ENCODE assay signal across 24 cellular contexts in the genomic region with DNA sequence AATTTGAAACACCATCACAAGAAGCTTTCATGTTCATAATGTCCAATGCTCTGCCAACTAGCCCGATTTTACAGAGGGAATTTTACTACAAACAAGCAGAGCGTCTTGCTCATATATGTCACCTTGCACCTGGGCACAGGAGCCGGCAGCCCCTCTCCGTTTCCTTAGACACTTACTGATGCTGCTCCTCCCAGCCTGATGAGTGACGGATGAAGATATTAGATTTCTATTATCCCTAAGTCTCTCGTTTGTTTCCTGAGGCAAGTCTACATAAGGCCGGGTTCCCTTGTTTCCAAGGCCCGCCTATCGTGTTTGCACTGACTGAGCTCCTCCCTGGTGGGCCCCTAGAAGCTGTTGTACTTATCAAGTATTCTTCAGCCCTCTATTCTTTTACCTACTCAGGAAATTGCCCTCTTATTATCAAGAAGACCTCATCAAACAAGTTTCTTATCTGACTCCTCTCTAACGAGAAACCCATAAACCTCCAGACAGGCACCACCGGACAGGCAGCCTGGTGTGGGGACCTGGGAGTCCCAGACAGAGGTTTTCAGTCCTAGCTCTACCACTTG. TPM values are rescaled to one million over a fixed set of nuclear protein-coding genes. Genes with fewer than 3 reads are reported as not detected.
DNase-seq lines count a peak whose midpoint lies in the region; ATAC-seq and TF ChIP-seq lines count a peak whose summit lies in the region.
"Had no signal": no experiment of that assay in that cellular context is flagged by ENCODE, and none has a peak within 500 bp of the region (broad histone marks: within the 10 kb centered on the region; RNA-seq: fewer than 3 reads in every experiment).

No MANE protein-coding gene starts in this region.

- no peaks in the 10 kb centered on the region for H3K27me3 ChIP-seq in right cardiac atrium (ENCODE audit: control insufficient read depth, insufficient read depth)
- no peaks in the 10 kb centered on the region for H3K27me3 ChIP-seq in mucosa of rectum (ENCODE audit: control insufficient read depth in 2 of 2, insufficient read depth in 2 of 2, low read length in 2 of 2)
- no peaks in the 10 kb centered on the region for H3K27me3 ChIP-seq in aorta (ENCODE audit: control insufficient read depth in 1 of 2, insufficient read depth in 2 of 2, low read length in 1 of 2)
- H3K27me3 ChIP-seq: heart right ventricle had no signal

- peak overlapping the region in 4 of 5 experiments; percentile 0 to 61 (median 8) for H3K27ac Mint-ChIP-seq in brain
- H3K27ac Mint-ChIP-seq: activated T-cell treated with anti-CD3 and anti-CD28 coated beads, Interleukin-2, amount 50 U/mL, for 24 hours; stimulated activated naive CD8-positive, alpha-beta T cell treated with anti-CD3 and anti-CD28 coated beads, Interleukin-15, Interleukin-2, amounts not matched to agents 100 ng/mL and 50 ng/mL, for 24 hours had no signal

- TF ChIP-seq CTCF in brain (conservative IDR thresholded peaks at IDR 0.05): no peak

- H3K4me1 ChIP-seq in right cardiac atrium (ENCODE audit: control insufficient read depth, insufficient read depth, low read length): peaks cover 21% of the 10 kb centered on the region
- peaks cover 64 to 81% of the 10 kb centered on the region in 2 donors for H3K4me1 ChIP-seq in mucosa of rectum (ENCODE audit: control insufficient read depth in 2 of 2, insufficient read depth in 2 of 2, low read length in 2 of 2)
- peaks cover 0 to 7% of the 10 kb centered on the region in 2 donors for H3K4me1 ChIP-seq in aorta (ENCODE audit: control insufficient read depth in 1 of 2, insufficient read depth in 2 of 2, low read length in 2 of 2)
- H3K4me1 ChIP-seq: prostate gland had no signal

- H3K27me3 Mint-ChIP-seq in brain: no peaks in the 10 kb centered on the region
- H3K27me3 Mint-ChIP-seq: activated T-cell treated with anti-CD3 and anti-CD28 coated beads, Interleukin-2, amount 50 U/mL, for 24 hours; stimulated activated naive CD8-positive, alpha-beta T cell treated with anti-CD3 and anti-CD28 coated beads, Interleukin-15, Interleukin-2, amounts not matched to agents 100 ng/mL and 50 ng/mL, for 24 hours had no signal

- peak overlapping the region in 1 of 5 experiments; percentile 1 for H3K4me3 Mint-ChIP-seq in brain
- H3K4me3 Mint-ChIP-seq: activated T-cell treated with anti-CD3 and anti-CD28 coated beads, Interleukin-2, amount 50 U/mL, for 24 hours; stimulated activated naive CD8-positive, alpha-beta T cell treated with anti-CD3 and anti-CD28 coated beads, Interleukin-15, Interleukin-2, amounts not matched to agents 100 ng/mL and 50 ng/mL, for 24 hours had no signal

- intact Hi-C loops in cardiac septum (cut with DNase I): no loop called here
- intact Hi-C loops in right cardiac atrium (cut with DNase I): no loop called here
- intact Hi-C loops in aorta (cut with DNase I): no loop called here

- H3K9me3 Mint-ChIP-seq in brain: peaks cover 2 to 12% (median 9%) of the 10 kb centered on the region in 5 experiments
- H3K9me3 Mint-ChIP-seq: activated T-cell treated with anti-CD3 and anti-CD28 coated beads, Interleukin-2, amount 50 U/mL, for 24 hours had no signal

- H3K4me1 Mint-ChIP-seq in brain: peaks cover 71% of the 10 kb centered on the region

- no peak overlapping the region for H3K27ac ChIP-seq in right cardiac atrium (ENCODE audit: low read length)
- H3K27ac ChIP-seq in mucosa of rectum (ENCODE audit: low read depth in 2 of 2, low read length in 2 of 2): peak overlapping the region; percentile 80 to 85
- no peak overlapping the region for H3K27ac ChIP-seq in aorta (ENCODE audit: low read depth in 1 of 2, low read length in 2 of 2)
- H3K27ac ChIP-seq: prostate gland had no signal

- ATAC-seq in right cardiac atrium: no peak
- ATAC-seq in aorta (ENCODE audit: low FRiP score): no peak
- ATAC-seq in HG03520 (IDR thresholded peaks at IDR 0.05; ENCODE audit: unreplicated experiment): no peak
- ATAC-seq in GM21367 (IDR thresholded peaks at IDR 0.05; ENCODE audit: unreplicated experiment): no peak
- ATAC-seq: heart right ventricle, K562 had no signal

- H3K4me3 ChIP-seq in right cardiac atrium (ENCODE audit: low read length): no peak overlapping the region
- peak overlapping the region in 1 of 2 donors; percentile 33 for H3K4me3 ChIP-seq in mucosa of rectum (ENCODE audit: low read length in 2 of 2)
- H3K4me3 ChIP-seq in aorta (ENCODE audit: low read length in 2 of 2): no peak overlapping the region
- H3K4me3 ChIP-seq: heart right ventricle, K562, prostate gland had no signal

- peak overlapping the region in 1 of 2 donors; percentile 50 for H3K9ac ChIP-seq in mucosa of rectum (ENCODE audit: low read depth in 1 of 2, low read length in 2 of 2)

- peaks cover 6% of the 10 kb centered on the region for H3K36me3 Mint-ChIP-seq in brain

- peak; percentile 35 for DNase-seq in cardiac septum (ENCODE audit: low spot score)
- DNase-seq in right cardiac atrium: no peak
- no peak for DNase-seq in aorta
- no peak for DNase-seq in activated CD8-positive, alpha-beta memory T cell treated with anti-CD3 and anti-CD28 coated beads for 24 hours
- DNase-seq: activated naive CD4-positive, alpha-beta T cell treated with Interleukin-2 at 50 U/mL for 16 hours; activated T-cell treated with anti-CD3 and anti-CD28 coated beads, Interleukin-2, amount 50 U/mL, for 24 hours; amniotic stem cell; C1 segment of cervical spinal cord; caudate nucleus; H7; heart right ventricle; MM.1S; NCI-H1417 treated with DMSO at 0.1 percent for 48 hours; NCI-H748 treated with DMSO at 0.1 percent for 48 hours; stimulated activated CD4-positive, alpha-beta T cell treated with anti-CD3 and anti-CD28 coated beads, Interleukin-4, amount 100 ng/mL, for 4 hours; T-helper 9 cell; trophoblast cell had no signal

- no peaks in the 10 kb centered on the region for H3K36me3 ChIP-seq in mucosa of rectum (ENCODE audit: control insufficient read depth in 2 of 2, insufficient read depth in 2 of 2, low read length in 2 of 2)
- no peaks in the 10 kb centered on the region for H3K36me3 ChIP-seq in aorta (ENCODE audit: control insufficient read depth in 1 of 2, insufficient read depth in 2 of 2, low read length in 1 of 2)
- H3K36me3 ChIP-seq: heart right ventricle, prostate gland had no signal

- WGBS in right cardiac atrium: 66% methylated on average over 11 of the region's 11 CpGs
- 90 to 95% methylated on average over 11 of the region's 11 CpGs for WGBS in aorta, 2 donors

- no peaks in the 10 kb centered on the region for H3K9me3 ChIP-seq in right cardiac atrium (ENCODE audit: control insufficient read depth, low read length)
- H3K9me3 ChIP-seq in mucosa of rectum (ENCODE audit: control insufficient read depth in 2 of 2, low read length in 2 of 2): no peaks in the 10 kb centered on the region
- H3K9me3 ChIP-seq in aorta (ENCODE audit: control insufficient read depth, low read length): no peaks in the 10 kb centered on the region
- H3K9me3 ChIP-seq: prostate gland had no signal

RNA-seq across cellular contexts. Expression of gene SH3PXD2A, which starts 18.5 kb away (rescaled TPM):
- total RNA-seq in cardiac septum: 45.0 TPM
- 10 to 100 TPM; 30.2 to 31.7 (median 31.0) TPM for total RNA-seq in right cardiac atrium
- 13.5 TPM for polyA plus RNA-seq in right cardiac atrium
- polyA plus RNA-seq in brain (ENCODE audit: insufficient read depth, low read depth, low replicate concordance): 43.1 TPM
- 10 to 100 TPM; 55.9 to 69.1 TPM for total RNA-seq in aorta
- polyA plus RNA-seq in aorta: 10 to 100 TPM; 18.7 to 29.1 TPM

Comparison
In these comparisons a context has a peak if more than half of its experiments do, and no peak if none do; other contexts are left out.
1. H3K27ac ChIP-seq: peak in mucosa of rectum (2 of 2); none in right cardiac atrium (single experiment) and aorta (0 of 2).